In genomic region chr1:153919879-153920852, GRCh38 we compare ENCODE assay signal across 8 cellular contexts. TPM values are rescaled to one million over a fixed set of nuclear protein-coding genes. Genes with fewer than 3 reads are reported as not detected.
DNase-seq lines count a peak whose midpoint lies in the region; ATAC-seq and TF ChIP-seq lines count a peak whose summit lies in the region.

No MANE protein-coding gene starts in this region.

- H3K9me3 Mint-ChIP-seq in Calu3 (ENCODE audit: low read depth, unreplicated experiment), result no peaks in the 10 kb centered on the region
- no peaks in the 10 kb centered on the region for H3K9me3 Mint-ChIP-seq in activated naive CD4-positive, alpha-beta T cell treated with anti-CD3 and anti-CD28 coated beads, Interleukin-2, amount 50 U/mL, for 72 hours

- BruUV-seq in Calu3 (replicated peaks; lab: Mats Ljungman, UMichigan), result no TSS peak

- TF ChIP-seq EP300 in upper lobe of left lung (IDR thresholded peaks at IDR 0.05), result no peak

- no peak overlapping the region for H3K27ac Mint-ChIP-seq in Calu3 (ENCODE audit: unreplicated experiment)
- peak overlapping the region; percentile 33 to 99 for H3K27ac Mint-ChIP-seq in activated naive CD4-positive, alpha-beta T cell treated with anti-CD3 and anti-CD28 coated beads, Interleukin-2, amount 50 U/mL, for 72 hours

- H3K27ac ChIP-seq in iPS-18a (ENCODE audit: low read length) (no peak overlapping the region), upper lobe of left lung (peak overlapping the region in 3 of 4 donors; percentile 26 to 99 (median 48))

- no peaks in the 10 kb centered on the region for H3K27me3 Mint-ChIP-seq in Calu3 (ENCODE audit: unreplicated experiment)

- no peaks in the 10 kb centered on the region for H3K27me3 ChIP-seq in iPS-18a (ENCODE audit: control insufficient read depth, insufficient read depth, low read length)
- no peaks in the 10 kb centered on the region for H3K27me3 ChIP-seq in upper lobe of left lung

- DNase-seq in Calu3, result no peak
- peak; percentile 65 for DNase-seq in Jurkat, Clone E6-1 (ENCODE audit: low read depth, low spot score)
- DNase-seq in activated naive CD4-positive, alpha-beta T cell treated with anti-CD3 and anti-CD28 coated beads, Interleukin-2, amount 50 U/mL, for 72 hours (ENCODE audit: low spot score in 2 of 2), result peak in 1 of 2 donors; percentile 43
- DNase-seq in upper lobe of left lung, result no peak
- no peak for DNase-seq in NCI-H2029 (lab: John Stamatoyannopoulos, UW)

- ATAC-seq in activated naive CD4-positive, alpha-beta T cell treated with anti-CD3 and anti-CD28 coated beads, Interleukin-2, amount 50 U/mL, for 72 hours, result no peak
- ATAC-seq in upper lobe of left lung (ENCODE audit: low FRiP score in 2 of 2), result no peak
- ATAC-seq in GM18517 (IDR thresholded peaks at IDR 0.05; ENCODE audit: unreplicated experiment), result no peak
- ATAC-seq in HG03378 (IDR thresholded peaks at IDR 0.05; ENCODE audit: unreplicated experiment), result no peak

- no peak for TF ChIP-seq POLR2A in upper lobe of left lung (IDR thresholded peaks at IDR 0.05)

- CTCF ChIA-PET in Calu3 (lab: Charles Lee), result no interaction called here

- H3K4me1 ChIP-seq in iPS-18a (ENCODE audit: control insufficient read depth, low read depth, low read length), result peaks cover 15% of the 10 kb centered on the region
- peaks cover 28 to 35% (median 31%) of the 10 kb centered on the region in 4 donors for H3K4me1 ChIP-seq in upper lobe of left lung

- H3K9me3 ChIP-seq in iPS-18a (ENCODE audit: control insufficient read depth, low read depth, low read length) (no peaks in the 10 kb centered on the region), upper lobe of left lung (no peaks in the 10 kb centered on the region)

- peak overlapping the region; percentile 74 for H3K4me3 Mint-ChIP-seq in Calu3 (ENCODE audit: low read depth, unreplicated experiment)

- intact Hi-C loops in Calu3 (cut with micrococcal nuclease; ENCODE audit: unreplicated experiment), result loop anchor here (2.0 to 5.0 kb wide), 2 partner anchors 67 to 98 kb away; partner anchors contain the start of gene RAB13

- peaks cover 42% of the 10 kb centered on the region for H3K36me3 Mint-ChIP-seq in Calu3 (ENCODE audit: insufficient read depth, unreplicated experiment)
- H3K36me3 Mint-ChIP-seq in activated naive CD4-positive, alpha-beta T cell treated with anti-CD3 and anti-CD28 coated beads, Interleukin-2, amount 50 U/mL, for 72 hours, result peaks cover 16% of the 10 kb centered on the region in 2 donors

- peak overlapping the region; percentile 94 for H3K4me3 ChIP-seq in Jurkat, Clone E6-1 (ENCODE audit: low read length)
- peak overlapping the region; percentile 98 for H3K4me3 ChIP-seq in iPS-18a (ENCODE audit: low read length)
- peak overlapping the region in 1 of 4 donors; percentile 91 for H3K4me3 ChIP-seq in upper lobe of left lung

- H3K36me3 ChIP-seq in iPS-18a (ENCODE audit: control insufficient read depth, low read depth, low read length) (peaks cover 9% of the 10 kb centered on the region), upper lobe of left lung (peaks cover 0 to 5% (median 0%) of the 10 kb centered on the region in 4 donors)

- H3K4me1 Mint-ChIP-seq in Calu3 (ENCODE audit: low read depth, unreplicated experiment), result peaks cover 33% of the 10 kb centered on the region

- WGBS in upper lobe of left lung, 2 donors, result 44 to 48% methylated on average over 4 of the region's 4 CpGs

- TF ChIP-seq CTCF in Calu3 (IDR thresholded peaks at IDR 0.05; ENCODE audit: unreplicated experiment) (no peak), upper lobe of left lung (IDR thresholded peaks at IDR 0.05) (no peak)

- no peak overlapping the region for H3K9ac ChIP-seq in iPS-18a (ENCODE audit: low read length)

RNA-seq across cellular contexts. Expression of gene GATAD2B, which starts 2.6 kb away (rescaled TPM):
- total RNA-seq in Calu3 (2022) (58.3 and 62.5 TPM in 2 replicates), upper lobe of left lung (10 to 100 TPM; 16.0 to 50.3 (median 37.8) TPM)
- 10.1 TPM for polyA plus RNA-seq in Jurkat, Clone E6-1 (2012; ENCODE audit: insufficient read depth, insufficient read length)
- 100 to 1,000 TPM in 1 of 2 donors, 10 to 100 TPM in 1; 58.7 to 102 TPM for total RNA-seq in activated naive CD4-positive, alpha-beta T cell treated with anti-CD3 and anti-CD28 coated beads, Interleukin-2, amount 50 U/mL, for 72 hours

RNA-seq across cellular contexts. Expression of gene DENND4B, which starts 26.4 kb away (rescaled TPM):
- total RNA-seq in Calu3 (2022) (89.0 and 90.0 TPM in 2 replicates), upper lobe of left lung (100 to 1,000 TPM in 4 of 6 donors, 10 to 100 TPM in 2; 43.3 to 151 (median 103) TPM)
- 55.1 TPM for polyA plus RNA-seq in Jurkat, Clone E6-1 (2012; ENCODE audit: insufficient read depth, insufficient read length)
- total RNA-seq in activated naive CD4-positive, alpha-beta T cell treated with anti-CD3 and anti-CD28 coated beads, Interleukin-2, amount 50 U/mL, for 72 hours, result 100 to 1,000 TPM; 131 to 132 TPM

RNA-seq across cellular contexts. Expression of gene CRTC2, which starts 38.2 kb away (rescaled TPM):
- total RNA-seq in Calu3 (2022) (39.5 and 52.1 TPM in 2 replicates), upper lobe of left lung (10 to 100 TPM; 19.4 to 93.2 (median 37.6) TPM)
- polyA plus RNA-seq in Jurkat, Clone E6-1 (2012; ENCODE audit: insufficient read depth, insufficient read length), result 43.1 TPM
- total RNA-seq in activated naive CD4-positive, alpha-beta T cell treated with anti-CD3 and anti-CD28 coated beads, Interleukin-2, amount 50 U/mL, for 72 hours, result 100 to 1,000 TPM in 1 of 2 donors, 10 to 100 TPM in 1; 67.6 to 174 TPM

RNA-seq across cellular contexts. Expression of gene SLC39A1, which starts 43.2 kb away (rescaled TPM):
- total RNA-seq in Calu3 (2022) (138 and 152 TPM in 2 replicates), upper lobe of left lung (100 to 1,000 TPM in 3 of 6 donors, 10 to 100 TPM in 3; 41.9 to 145 (median 102) TPM)
- 53.9 TPM for polyA plus RNA-seq in Jurkat, Clone E6-1 (2012; ENCODE audit: insufficient read depth, insufficient read length)
- total RNA-seq in activated naive CD4-positive, alpha-beta T cell treated with anti-CD3 and anti-CD28 coated beads, Interleukin-2, amount 50 U/mL, for 72 hours, result 10 to 100 TPM; 54.9 to 96.6 TPM

RNA-seq across cellular contexts. Expression of gene CREB3L4, which starts 47.5 kb away (rescaled TPM):
- total RNA-seq in Calu3 (2022), result 23.2 and 26.5 TPM in 2 replicates
- polyA plus RNA-seq in Jurkat, Clone E6-1 (2012; ENCODE audit: insufficient read depth, insufficient read length), result 26.4 TPM
- total RNA-seq in activated naive CD4-positive, alpha-beta T cell treated with anti-CD3 and anti-CD28 coated beads, Interleukin-2, amount 50 U/mL, for 72 hours, result 10 to 100 TPM in 1 of 2 donors, 1 to 10 TPM in 1; 8.9 to 12.0 TPM
- 10 to 100 TPM in 3 of 6 donors, 1 to 10 TPM in 3; 4.7 to 17.4 (median 9.4) TPM for total RNA-seq in upper lobe of left lung
